In genomic region chr16:57480127-57480753, GRCh38 we compare ENCODE assay signal across 7 cellular contexts. TPM values are rescaled to one million over a fixed set of nuclear protein-coding genes. Genes with fewer than 3 reads are reported as not detected.
A peak's percentile ranks its signal among the peaks of the same experiment; 100 is the strongest.
DNase-seq lines count a peak whose midpoint lies in the region; ATAC-seq and TF ChIP-seq lines count a peak whose summit lies in the region.

No MANE protein-coding gene starts in this region.

- no peak overlapping the region for H2BK15ac ChIP-seq in mesendoderm (replicated peaks; ENCODE audit: low read depth)

- peak overlapping the region; percentile 52 for H3K18ac ChIP-seq in mesendoderm (ENCODE audit: low read length)

- H3K4me1 ChIP-seq in HUES6 (ENCODE audit: control insufficient read depth, insufficient read depth, low read length) = peaks cover 52% of the 10 kb centered on the region
- H3K4me1 ChIP-seq in mesendoderm (ENCODE audit: control insufficient read depth, low read depth, low read length) = peaks cover 7% of the 10 kb centered on the region
- H3K4me1 ChIP-seq in urinary bladder (ENCODE audit: insufficient read depth) = no peaks in the 10 kb centered on the region

- no peaks in the 10 kb centered on the region for H3K9me3 ChIP-seq in HUES6 (ENCODE audit: control insufficient read depth, insufficient read depth, low read depth, low read length)

- no peak overlapping the region for H3K23ac ChIP-seq in mesendoderm (ENCODE audit: low read length)

- H3K36me3 ChIP-seq in HUES6 (ENCODE audit: control insufficient read depth, insufficient read depth, low read length) (no peaks in the 10 kb centered on the region; the same call in 1 of the 2 replicates), mesendoderm (ENCODE audit: control insufficient read depth, insufficient read depth, low read length) (no peaks in the 10 kb centered on the region), urinary bladder (ENCODE audit: insufficient read depth) (no peaks in the 10 kb centered on the region)

- H3K4me3 ChIP-seq in HUES6 (ENCODE audit: low read depth, low read length) (peak overlapping the region; percentile 60), mesendoderm (ENCODE audit: low read length) (no peak overlapping the region), urinary bladder (ENCODE audit: low read depth, low read length) (peak overlapping the region; percentile 38)

- H3K4me1 Mint-ChIP-seq in endothelial cell (ENCODE audit: unreplicated experiment) = peaks cover 35% of the 10 kb centered on the region
- H3K4me1 Mint-ChIP-seq in stimulated activated effector memory CD8-positive, alpha-beta T cell treated with anti-CD3 and anti-CD28 coated beads, Interleukin-12 subunit alpha, Interleukin-12 subunit beta, amount 100 ng/mL, for 72 hours = peaks cover 37% of the 10 kb centered on the region

- H3K27ac ChIP-seq in HUES6 (ENCODE audit: low read depth, low read length) (no peak overlapping the region; the same call in 1 of the 2 replicates), mesendoderm (ENCODE audit: low read depth, low read length) (no peak overlapping the region), urinary bladder (ENCODE audit: low read depth) (no peak overlapping the region)

- peak overlapping the region; percentile 90 for H3K4me3 Mint-ChIP-seq in endothelial cell (ENCODE audit: unreplicated experiment)
- no peak overlapping the region for H3K4me3 Mint-ChIP-seq in stimulated activated effector memory CD8-positive, alpha-beta T cell treated with anti-CD3 and anti-CD28 coated beads, Interleukin-12 subunit alpha, Interleukin-12 subunit beta, amount 100 ng/mL, for 72 hours

- H3K27me3 Mint-ChIP-seq in endothelial cell (ENCODE audit: unreplicated experiment) = peaks cover 14% of the 10 kb centered on the region

- H2BK5ac ChIP-seq in mesendoderm (ENCODE audit: low read length) = no peak overlapping the region

- no peaks in the 10 kb centered on the region for H3K79me1 ChIP-seq in mesendoderm (ENCODE audit: low read length)

- no peak overlapping the region for H4K8ac ChIP-seq in mesendoderm (ENCODE audit: low read depth, low read length)

- no peaks in the 10 kb centered on the region for H3K9me3 Mint-ChIP-seq in endothelial cell (ENCODE audit: unreplicated experiment)
- no peaks in the 10 kb centered on the region for H3K9me3 Mint-ChIP-seq in stimulated activated effector memory CD8-positive, alpha-beta T cell treated with anti-CD3 and anti-CD28 coated beads, Interleukin-12 subunit alpha, Interleukin-12 subunit beta, amount 100 ng/mL, for 72 hours

- H4K5ac ChIP-seq in mesendoderm (ENCODE audit: low read length) = no peak overlapping the region

- H3K79me2 ChIP-seq in mesendoderm (ENCODE audit: control insufficient read depth, insufficient read depth, low read length) = no peaks in the 10 kb centered on the region

- H2AK5ac ChIP-seq in mesendoderm (ENCODE audit: low read length) = no peak overlapping the region

- WGBS in mesendoderm (ENCODE audit: extremely low coverage, insufficient coverage, low lambda C conversion rate) = no CpG with 5 or more reads among the region's 14 CpGs
- WGBS in urinary bladder = 34% methylated on average over 14 of the region's 14 CpGs

- H3K27ac Mint-ChIP-seq in endothelial cell (ENCODE audit: unreplicated experiment) = no peak overlapping the region
- no peak overlapping the region for H3K27ac Mint-ChIP-seq in stimulated activated effector memory CD8-positive, alpha-beta T cell treated with anti-CD3 and anti-CD28 coated beads, Interleukin-12 subunit alpha, Interleukin-12 subunit beta, amount 100 ng/mL, for 72 hours

- peak overlapping the region; percentile 62 for H3K56ac ChIP-seq in mesendoderm (ENCODE audit: low read length)

- peaks cover 5% of the 10 kb centered on the region for H3K36me3 Mint-ChIP-seq in endothelial cell (ENCODE audit: low read depth, unreplicated experiment)
- peaks cover 5% of the 10 kb centered on the region for H3K36me3 Mint-ChIP-seq in stimulated activated effector memory CD8-positive, alpha-beta T cell treated with anti-CD3 and anti-CD28 coated beads, Interleukin-12 subunit alpha, Interleukin-12 subunit beta, amount 100 ng/mL, for 72 hours

- TF ChIP-seq CTCF in endothelial cell (IDR thresholded peaks at IDR 0.05; ENCODE audit: unreplicated experiment) = no peak

- H3K4ac ChIP-seq in mesendoderm (ENCODE audit: low read depth, low read length) = peak overlapping the region; percentile 19

- ATAC-seq in stimulated activated effector memory CD8-positive, alpha-beta T cell treated with anti-CD3 and anti-CD28 coated beads, Interleukin-12 subunit alpha, Interleukin-12 subunit beta, amount 100 ng/mL, for 72 hours = no peak
- ATAC-seq in HG02763 (IDR thresholded peaks at IDR 0.05; ENCODE audit: unreplicated experiment) = no peak

- H2BK120ac ChIP-seq in mesendoderm (ENCODE audit: low read depth, low read length) = no peak overlapping the region

- peaks cover 18% of the 10 kb centered on the region for H3K27me3 ChIP-seq in HUES6 (ENCODE audit: control insufficient read depth, insufficient read depth, low read length)
- no peaks in the 10 kb centered on the region for H3K27me3 ChIP-seq in mesendoderm (ENCODE audit: insufficient read depth, low read length, poor library complexity)

- peak overlapping the region; percentile 50 for H3K9ac ChIP-seq in HUES6 (ENCODE audit: low read length)
- H3K9ac ChIP-seq in mesendoderm (ENCODE audit: low read length) = peak overlapping the region; percentile 33

- H3K4me2 ChIP-seq in mesendoderm (ENCODE audit: low read length) = peak overlapping the region; percentile 35

- DNase-seq in endothelial cell (ENCODE audit: low spot score) (no peak), mesendoderm (no peak), NCI-H69 (lab: John Stamatoyannopoulos, UW) (no peak)
- DNase-seq in stimulated activated effector memory CD8-positive, alpha-beta T cell treated with anti-CD3 and anti-CD28 coated beads, Interleukin-12 subunit alpha, Interleukin-12 subunit beta, amount 100 ng/mL, for 72 hours (ENCODE audit: low spot score in 2 of 2) = no peak

RNA-seq across cellular contexts. Expression of gene DOK4, which starts 6.1 kb away (rescaled TPM):
- total RNA-seq in endothelial cell (ENCODE audit: unreplicated experiment) = 69.4 TPM
- 7.1 TPM for polyA plus RNA-seq in mesendoderm (2013, experiment 1 of 2)
- polyA plus RNA-seq in mesendoderm (2013, experiment 2 of 2) = 6.5 TPM
- 11.8 TPM for total RNA-seq in urinary bladder
- polyA plus RNA-seq in urinary bladder = 21.3 TPM

RNA-seq across cellular contexts. Expression of gene POLR2C, which starts 17.8 kb away (rescaled TPM):
- 52.1 TPM for total RNA-seq in endothelial cell (ENCODE audit: unreplicated experiment)
- polyA plus RNA-seq in mesendoderm (2013, experiment 1 of 2) = 60.5 TPM
- polyA plus RNA-seq in mesendoderm (2013, experiment 2 of 2) = 59.0 TPM
- 54.9 TPM for total RNA-seq in urinary bladder
- 75.1 TPM for polyA plus RNA-seq in urinary bladder

RNA-seq across cellular contexts. Expression of gene COQ9, which starts 33.0 kb away (rescaled TPM):
- total RNA-seq in endothelial cell (ENCODE audit: unreplicated experiment) (23.1 TPM), urinary bladder (37.0 TPM)
- 19.8 TPM for polyA plus RNA-seq in mesendoderm (2013, experiment 1 of 2)
- 19.2 TPM for polyA plus RNA-seq in mesendoderm (2013, experiment 2 of 2)
- polyA plus RNA-seq in urinary bladder = 97.6 TPM

RNA-seq across cellular contexts. Expression of gene CIAPIN1, which starts 33.1 kb away (rescaled TPM):
- total RNA-seq in endothelial cell (ENCODE audit: unreplicated experiment) (82.6 TPM), urinary bladder (38.6 TPM)
- polyA plus RNA-seq in mesendoderm (2013, experiment 1 of 2) = 46.3 TPM
- 50.2 TPM for polyA plus RNA-seq in mesendoderm (2013, experiment 2 of 2)
- polyA plus RNA-seq in urinary bladder = 24.6 TPM

RNA-seq across cellular contexts. Expression of gene CCDC102A, which starts 56.1 kb away (rescaled TPM):
- total RNA-seq in endothelial cell (ENCODE audit: unreplicated experiment) (14.6 TPM), urinary bladder (12.7 TPM)
- polyA plus RNA-seq in mesendoderm (2013, experiment 1 of 2) = 2.0 TPM
- 1.8 TPM for polyA plus RNA-seq in mesendoderm (2013, experiment 2 of 2)
- 25.6 TPM for polyA plus RNA-seq in urinary bladder
